Comparison of ENCODE assay signal across 16 cellular contexts in genomic region chr13:32067149-32067961, GRCh38. TPM values are rescaled to one million over a fixed set of nuclear protein-coding genes. Genes with fewer than 3 reads are reported as not detected.
A peak's percentile ranks its signal among the peaks of the same experiment; 100 is the strongest.
DNase-seq lines count a peak whose midpoint lies in the region; ATAC-seq and TF ChIP-seq lines count a peak whose summit lies in the region.
"Had no signal": no experiment of that assay in that cellular context is flagged by ENCODE, and none has a peak within 500 bp of the region (broad histone marks: within the 10 kb centered on the region; RNA-seq: fewer than 3 reads in every experiment).

No MANE protein-coding gene starts in this region.

- H3K27ac Mint-ChIP-seq in activated naive CD8-positive, alpha-beta T cell treated with anti-CD3 and anti-CD28 coated beads for 36 hours = no peak overlapping the region
- no peak overlapping the region for H3K27ac Mint-ChIP-seq in activated CD4-positive, alpha-beta memory T cell treated with anti-CD3 and anti-CD28 coated beads, Interleukin-2, amount 10 ng/mL, durations not matched to agents 7 days and 5 days
- H3K27ac Mint-ChIP-seq: CD4-positive, CD25-positive, alpha-beta regulatory T cell; GM23338 had no signal

- H3K9me3 ChIP-seq in right cardiac atrium (ENCODE audit: control insufficient read depth, low read length) = no peaks in the 10 kb centered on the region
- peaks cover 0 to 5% (median 0%) of the 10 kb centered on the region in 12 donors for H3K9me3 ChIP-seq in heart left ventricle
- no peaks in the 10 kb centered on the region for H3K9me3 ChIP-seq in liver (ENCODE audit: control insufficient read depth in 4 of 4, low read length in 3 of 4)
- no peaks in the 10 kb centered on the region for H3K9me3 ChIP-seq in gastrocnemius medialis

- no peak for TF ChIP-seq RAD21 in liver (IDR thresholded peaks at IDR 0.05)

- DNase-seq in right cardiac atrium = no peak
- DNase-seq in heart left ventricle = no peak
- DNase-seq in gastrocnemius medialis = no peak
- DNase-seq in NCI-H146 (lab: John Stamatoyannopoulos, UW) = no peak
- DNase-seq in activated naive CD8-positive, alpha-beta T cell treated with anti-CD3 and anti-CD28 coated beads for 36 hours = no peak
- DNase-seq in activated CD4-positive, alpha-beta memory T cell treated with anti-CD3 and anti-CD28 coated beads, Interleukin-2, amount 10 ng/mL, durations not matched to agents 7 days and 5 days = no peak
- DNase-seq in iPS-NIHi11 (ENCODE audit: low spot score) = no peak
- DNase-seq: AML-193; CD4-positive, CD25-positive, alpha-beta regulatory T cell; DMS53; GF-D8; H7 had no signal

- H3K9me3 Mint-ChIP-seq in activated naive CD8-positive, alpha-beta T cell treated with anti-CD3 and anti-CD28 coated beads for 36 hours = peaks cover 3% of the 10 kb centered on the region
- no peaks in the 10 kb centered on the region for H3K9me3 Mint-ChIP-seq in activated CD4-positive, alpha-beta memory T cell treated with anti-CD3 and anti-CD28 coated beads, Interleukin-2, amount 10 ng/mL, durations not matched to agents 7 days and 5 days

- TF ChIP-seq POLR2A in heart left ventricle (IDR thresholded peaks at IDR 0.05) = no peak
- TF ChIP-seq POLR2A in gastrocnemius medialis (IDR thresholded peaks at IDR 0.05) = no peak

- no peak overlapping the region for H3K4me3 ChIP-seq in right cardiac atrium (ENCODE audit: low read length)
- no peak overlapping the region for H3K4me3 ChIP-seq in heart left ventricle
- no peak overlapping the region for H3K4me3 ChIP-seq in liver (ENCODE audit: low read depth in 1 of 3, low read length in 3 of 3)
- no peak overlapping the region for H3K4me3 ChIP-seq in gastrocnemius medialis
- H3K4me3 ChIP-seq: BLaER1, GM23338 had no signal

- peaks cover 3% of the 10 kb centered on the region for H3K27me3 Mint-ChIP-seq in activated naive CD8-positive, alpha-beta T cell treated with anti-CD3 and anti-CD28 coated beads for 36 hours
- H3K27me3 Mint-ChIP-seq in activated CD4-positive, alpha-beta memory T cell treated with anti-CD3 and anti-CD28 coated beads, Interleukin-2, amount 10 ng/mL, durations not matched to agents 7 days and 5 days = no peaks in the 10 kb centered on the region
- H3K27me3 Mint-ChIP-seq: CD4-positive, CD25-positive, alpha-beta regulatory T cell had no signal

- in situ Hi-C loops in gastrocnemius medialis (cut with MboI; ENCODE audit: low sequenced_read_pairs in 4 of 4) = no loop called here

- H3K4me1 ChIP-seq in right cardiac atrium (ENCODE audit: control insufficient read depth, insufficient read depth, low read length) (peaks cover 2% of the 10 kb centered on the region), heart left ventricle (peaks cover 0 to 32% (median 4%) of the 10 kb centered on the region in 12 donors), liver (ENCODE audit: control insufficient read depth in 4 of 4, insufficient read depth in 4 of 4, low read length in 3 of 4) (peaks cover 0 to 1% (median 0%) of the 10 kb centered on the region in 4 donors), gastrocnemius medialis (peaks cover 27 to 36% of the 10 kb centered on the region in 2 donors)
- H3K4me1 ChIP-seq: BLaER1 had no signal

- WGBS in right cardiac atrium = 89% methylated on average over 6 of the region's 6 CpGs
- WGBS in heart left ventricle, 4 donors = 83 to 91% (median 88%) methylated on average over 6 of the region's 6 CpGs
- 90% methylated on average over 6 of the region's 6 CpGs for WGBS in liver

- intact Hi-C loops in right cardiac atrium (cut with DNase I) = no loop called here
- intact Hi-C loops in heart left ventricle (cut with DNase I) = no loop called here
- intact Hi-C loops in gastrocnemius medialis (cut with DNase I; ENCODE audit: low total_unique reads) = no loop called here

- H3K27ac ChIP-seq in right cardiac atrium (ENCODE audit: low read length) = peak overlapping the region; percentile 27
- no peak overlapping the region for H3K27ac ChIP-seq in heart left ventricle
- H3K27ac ChIP-seq in liver (ENCODE audit: low read depth in 1 of 2, low read length in 2 of 2) = no peak overlapping the region
- peak overlapping the region; percentile 17 to 70 (median 40) for H3K27ac ChIP-seq in gastrocnemius medialis
- H3K27ac ChIP-seq: 22Rv1, BLaER1 had no signal

- ATAC-seq in right cardiac atrium = no peak
- ATAC-seq in heart left ventricle = no peak
- ATAC-seq in gastrocnemius medialis = no peak
- ATAC-seq: GM23338 had no signal

- no peak for TF ChIP-seq CTCF in heart left ventricle (IDR thresholded peaks at IDR 0.05)
- no peak for TF ChIP-seq CTCF in liver (IDR thresholded peaks at IDR 0.05; ENCODE audit: low read depth, low read length, missing input control)
- no peak for TF ChIP-seq CTCF in gastrocnemius medialis (IDR thresholded peaks at IDR 0.05 in 4 of 5, conservative IDR thresholded peaks at IDR 0.05 in 1 of 5)

- POLR2A ChIA-PET in activated CD4-positive, alpha-beta memory T cell treated with anti-CD3 and anti-CD28 coated beads, Interleukin-2, amount 10 ng/mL, durations not matched to agents 7 days and 5 days (lab: Charles Lee) = no interaction called here

- H3K27me3 ChIP-seq in right cardiac atrium (ENCODE audit: control insufficient read depth, insufficient read depth) = no peaks in the 10 kb centered on the region
- no peaks in the 10 kb centered on the region for H3K27me3 ChIP-seq in heart left ventricle
- H3K27me3 ChIP-seq in liver (ENCODE audit: control insufficient read depth in 4 of 4, insufficient read depth in 4 of 4, low read length in 3 of 4) = no peaks in the 10 kb centered on the region
- no peaks in the 10 kb centered on the region for H3K27me3 ChIP-seq in gastrocnemius medialis
- H3K27me3 ChIP-seq: BLaER1 had no signal

- H3K4me3 Mint-ChIP-seq in activated naive CD8-positive, alpha-beta T cell treated with anti-CD3 and anti-CD28 coated beads for 36 hours = no peak overlapping the region
- no peak overlapping the region for H3K4me3 Mint-ChIP-seq in activated CD4-positive, alpha-beta memory T cell treated with anti-CD3 and anti-CD28 coated beads, Interleukin-2, amount 10 ng/mL, durations not matched to agents 7 days and 5 days
- H3K4me3 Mint-ChIP-seq: CD4-positive, CD25-positive, alpha-beta regulatory T cell; GM23338 had no signal

- H3K36me3 Mint-ChIP-seq in activated naive CD8-positive, alpha-beta T cell treated with anti-CD3 and anti-CD28 coated beads for 36 hours = no peaks in the 10 kb centered on the region
- H3K36me3 Mint-ChIP-seq in activated CD4-positive, alpha-beta memory T cell treated with anti-CD3 and anti-CD28 coated beads, Interleukin-2, amount 10 ng/mL, durations not matched to agents 7 days and 5 days (ENCODE audit: low read depth) = no peaks in the 10 kb centered on the region
- H3K36me3 Mint-ChIP-seq: CD4-positive, CD25-positive, alpha-beta regulatory T cell had no signal

- no peak overlapping the region for H3K9ac ChIP-seq in liver (ENCODE audit: low read depth in 1 of 2, low read length in 2 of 2)
- H3K9ac ChIP-seq: BLaER1 had no signal

- CTCF ChIA-PET in activated CD4-positive, alpha-beta memory T cell treated with anti-CD3 and anti-CD28 coated beads, Interleukin-2, amount 10 ng/mL, durations not matched to agents 7 days and 5 days (lab: Charles Lee) = no interaction called here

- no peaks in the 10 kb centered on the region for H3K4me1 Mint-ChIP-seq in activated naive CD8-positive, alpha-beta T cell treated with anti-CD3 and anti-CD28 coated beads for 36 hours
- no peaks in the 10 kb centered on the region for H3K4me1 Mint-ChIP-seq in activated CD4-positive, alpha-beta memory T cell treated with anti-CD3 and anti-CD28 coated beads, Interleukin-2, amount 10 ng/mL, durations not matched to agents 7 days and 5 days
- H3K4me1 Mint-ChIP-seq: CD4-positive, CD25-positive, alpha-beta regulatory T cell had no signal

- H3K36me3 ChIP-seq in heart left ventricle = peaks cover 0 to 3% (median 0%) of the 10 kb centered on the region in 9 donors
- H3K36me3 ChIP-seq in liver (ENCODE audit: control insufficient read depth in 4 of 4, insufficient read depth in 3 of 4, low read depth in 1 of 4, low read length in 3 of 4) = no peaks in the 10 kb centered on the region
- no peaks in the 10 kb centered on the region for H3K36me3 ChIP-seq in gastrocnemius medialis
- H3K36me3 ChIP-seq: BLaER1 had no signal

TF ChIP-seq in liver, 16 proteins besides CTCF, POLR2A, EP300 and RAD21 (continues in another document):
- TF ChIP-seq HNF4A (conservative IDR thresholded peaks at IDR 0.05) (peak; percentile 46 to 57), REST (IDR thresholded peaks at IDR 0.05) (no peak), NR2F2 (IDR thresholded peaks at IDR 0.05) (no peak), SP1 (IDR thresholded peaks at IDR 0.05) (no peak)

RNA-seq across cellular contexts. Expression of gene FRY, which starts 35.8 kb away (rescaled TPM):
- total RNA-seq in right cardiac atrium = 100 to 1,000 TPM; 101 to 139 (median 116) TPM
- 29.0 TPM for polyA plus RNA-seq in right cardiac atrium
- total RNA-seq in heart left ventricle = 100 to 1,000 TPM; 108 to 237 (median 168) TPM
- 10 to 100 TPM; 21.6 to 43.7 TPM for polyA plus RNA-seq in heart left ventricle
- 10 to 100 TPM in 1 of 2 donors, 1 to 10 TPM in 1; 6.2 to 31.2 TPM for total RNA-seq in liver
- polyA plus RNA-seq in liver = 10 to 100 TPM; 10.3 to 15.1 TPM
- 10 to 100 TPM; 10.1 to 48.3 (median 21.4) TPM for total RNA-seq in gastrocnemius medialis
- total RNA-seq in activated naive CD8-positive, alpha-beta T cell treated with anti-CD3 and anti-CD28 coated beads for 36 hours = under 1 TPM; 0.52 to 0.58 TPM
- 10 to 100 TPM; 13.1 to 13.8 TPM for total RNA-seq in activated CD4-positive, alpha-beta memory T cell treated with anti-CD3 and anti-CD28 coated beads, Interleukin-2, amount 10 ng/mL, durations not matched to agents 7 days and 5 days

Comparison
In these comparisons a context has a peak if more than half of its experiments do, and no peak if none do; other contexts are left out.
1. H3K27ac ChIP-seq: peak in right cardiac atrium (single experiment) and gastrocnemius medialis (4 of 4); none in heart left ventricle (0 of 12) and liver (0 of 2).
2. RNA of gene FRY, which starts 35.8 kb away (total RNA-seq): 108 to 237 TPM in heart left ventricle, 101 to 139 TPM in right cardiac atrium, 6.2 to 31.2 TPM in liver, 10.1 to 48.3 TPM in gastrocnemius medialis and 13.1 to 13.8 TPM in activated CD4-positive, alpha-beta memory T cell treated with anti-CD3 and anti-CD28 coated beads, Interleukin-2, amount 10 ng/mL, durations not matched to agents 7 days and 5 days; 0.52 to 0.58 TPM in activated naive CD8-positive, alpha-beta T cell treated with anti-CD3 and anti-CD28 coated beads for 36 hours; every median in the first group is over 4 times any median in the second.